In genomic region chr6:109894181-109894580, GRCh38 we compare ENCODE assay signal across 17 cellular contexts.
DNase-seq lines count a peak whose midpoint lies in the region; ATAC-seq and TF ChIP-seq lines count a peak whose summit lies in the region.
"Had no signal": no experiment of that assay in that cellular context is flagged by ENCODE, and none has a peak within 500 bp of the region (broad histone marks: within the 10 kb centered on the region; RNA-seq: fewer than 3 reads in every experiment).

No MANE protein-coding gene starts in this region.

- H3K4me3 ChIP-seq in left lung (no peak overlapping the region), hepatocyte (no peak overlapping the region)
- H3K4me3 ChIP-seq: lung, smooth muscle cell had no signal

- intact Hi-C loops in left lung (cut with DNase I), result no loop called here

- H3K4me2 ChIP-seq in hepatocyte, result no peak overlapping the region
- H3K4me2 ChIP-seq: smooth muscle cell had no signal

- peak; percentile 47 for ATAC-seq in GM21367 (IDR thresholded peaks at IDR 0.05; ENCODE audit: unreplicated experiment)
- ATAC-seq in left lung, result peak; percentile 43
- ATAC-seq: activated T-cell treated with anti-CD3 and anti-CD28 coated beads, Interleukin-2, amount 50 U/mL, for 72 hours; Panc1 had no signal

- H3K4me1 ChIP-seq in left lung, result peaks cover 0 to 28% of the 10 kb centered on the region in 2 donors
- peaks cover 5% of the 10 kb centered on the region for H3K4me1 ChIP-seq in hepatocyte (ENCODE audit: insufficient read depth)

- WGBS in hepatocyte (ENCODE audit: low lambda C conversion rate, missing lambda C conversion rate), result 95% methylated on average over 5 of the region's 5 CpGs

- H2AFZ ChIP-seq in hepatocyte, result no peak overlapping the region

- H3K27ac ChIP-seq in left lung, result peak overlapping the region; percentile 61 to 93
- H3K27ac ChIP-seq in hepatocyte, result no peak overlapping the region

- no peaks in the 10 kb centered on the region for H3K9me2 ChIP-seq in hepatocyte (replicated peaks; ENCODE audit: insufficient read depth)

- no peaks in the 10 kb centered on the region for H3K79me2 ChIP-seq in hepatocyte

- TF ChIP-seq CTCF in left lung (IDR thresholded peaks at IDR 0.05) (no peak), hepatocyte (IDR thresholded peaks at IDR 0.05; ENCODE audit: poor library complexity) (no peak)

- no peaks in the 10 kb centered on the region for H3K36me3 ChIP-seq in left lung
- H3K36me3 ChIP-seq in hepatocyte (replicated peaks; ENCODE audit: insufficient read depth, low read depth), result no peaks in the 10 kb centered on the region

- peak; percentile 95 to 98 for DNase-seq in AML-193 (lab: John Stamatoyannopoulos, UW)
- DNase-seq in OCI-M1 (lab: John Stamatoyannopoulos, UW), result peak; percentile 34
- DNase-seq in left lung, result no peak
- no peak for DNase-seq in activated CD8-positive, alpha-beta memory T cell treated with anti-CD3 and anti-CD28 coated beads, Interleukin-2, amount 50 U/mL, for 48 hours
- no peak for DNase-seq in hepatocyte (ENCODE audit: low spot score)
- DNase-seq in stimulated activated naive CD4-positive, alpha-beta T cell (lab: John Stamatoyannopoulos, UW), result no peak
- DNase-seq in NCI-H524 treated with DMSO at 0.1 percent for 48 hours (lab: John Stamatoyannopoulos, UW), result no peak
- DNase-seq: activated CD4-positive, alpha-beta T cell treated with anti-CD3 and anti-CD28 coated beads, Interleukin-2, amount 10 ng/mL, durations not matched to agents 7 days and 5 days; activated T-cell treated with anti-CD3 and anti-CD28 coated beads, Interleukin-2, amount 50 U/mL, for 72 hours; amygdala; hypothalamus; NCI-H1092; T-helper 9 cell had no signal

- H3K27me3 ChIP-seq in left lung, result no peaks in the 10 kb centered on the region
- no peaks in the 10 kb centered on the region for H3K27me3 ChIP-seq in hepatocyte

- H4K20me1 ChIP-seq in hepatocyte (ENCODE audit: insufficient read depth, poor library complexity, severe bottlenecking), result no peaks in the 10 kb centered on the region

- no peaks in the 10 kb centered on the region for H3K9me3 ChIP-seq in left lung
- no peaks in the 10 kb centered on the region for H3K9me3 ChIP-seq in hepatocyte (ENCODE audit: low read depth)

Comparison
In these comparisons a context has a peak if more than half of its experiments do, and no peak if none do; other contexts are left out.
1. DNase-seq: peak in AML-193 (2 of 2) and OCI-M1 (single experiment); none in left lung (0 of 2), activated CD8-positive, alpha-beta memory T cell treated with anti-CD3 and anti-CD28 coated beads, Interleukin-2, amount 50 U/mL, for 48 hours (single experiment), hepatocyte (single experiment), stimulated activated naive CD4-positive, alpha-beta T cell (0 of 6) and NCI-H524 treated with DMSO at 0.1 percent for 48 hours (single experiment).